9 cellular contexts compared by ENCODE assay signal in genomic region chr1:12549460-12550349, GRCh38.
DNase-seq lines count a peak whose midpoint lies in the region; ATAC-seq and TF ChIP-seq lines count a peak whose summit lies in the region.
"Had no signal": no experiment of that assay in that cellular context is flagged by ENCODE, and none has a peak within 500 bp of the region (broad histone marks: within the 10 kb centered on the region; RNA-seq: fewer than 3 reads in every experiment).

No MANE protein-coding gene starts in this region.

- H3K4me1 Mint-ChIP-seq in activated CD8-positive, alpha-beta memory T cell treated with anti-CD3 and anti-CD28 coated beads, Interleukin-2, amount 10 ng/mL, durations not matched to agents 7 days and 5 days, result peaks cover 12% of the 10 kb centered on the region
- no peaks in the 10 kb centered on the region for H3K4me1 Mint-ChIP-seq in T-helper 2 cell treated with Interferon-gamma antibody and Interleukin-4, amounts not matched to agents 5 μg/mL and 100 μg/mL, for 36 hours (ENCODE audit: low read depth)

- no peak overlapping the region for H3K4me3 Mint-ChIP-seq in activated CD8-positive, alpha-beta memory T cell treated with anti-CD3 and anti-CD28 coated beads, Interleukin-2, amount 10 ng/mL, durations not matched to agents 7 days and 5 days
- H3K4me3 Mint-ChIP-seq in T-helper 2 cell treated with Interferon-gamma antibody and Interleukin-4, amounts not matched to agents 5 μg/mL and 100 μg/mL, for 36 hours, result no peak overlapping the region

- no peak for TF ChIP-seq CTCF in RWPE1 (conservative IDR thresholded peaks at IDR 0.05; ENCODE audit: low read depth)

- POLR2A ChIA-PET in RWPE1 (lab: Yijun Ruan, JAX; ENCODE audit: low non-redundant PET), result no interaction called here

- H3K36me3 Mint-ChIP-seq in activated CD8-positive, alpha-beta memory T cell treated with anti-CD3 and anti-CD28 coated beads, Interleukin-2, amount 10 ng/mL, durations not matched to agents 7 days and 5 days, result no peaks in the 10 kb centered on the region
- no peaks in the 10 kb centered on the region for H3K36me3 Mint-ChIP-seq in T-helper 2 cell treated with Interferon-gamma antibody and Interleukin-4, amounts not matched to agents 5 μg/mL and 100 μg/mL, for 36 hours (ENCODE audit: low read depth)

- H3K27ac Mint-ChIP-seq in activated CD8-positive, alpha-beta memory T cell treated with anti-CD3 and anti-CD28 coated beads, Interleukin-2, amount 10 ng/mL, durations not matched to agents 7 days and 5 days, result no peak overlapping the region
- no peak overlapping the region for H3K27ac Mint-ChIP-seq in T-helper 2 cell treated with Interferon-gamma antibody and Interleukin-4, amounts not matched to agents 5 μg/mL and 100 μg/mL, for 36 hours

- peak overlapping the region; percentile 69 for H3K27ac ChIP-seq in RWPE1
- H3K27ac ChIP-seq: VCaP had no signal

- DNase-seq in activated CD8-positive, alpha-beta memory T cell treated with anti-CD3 and anti-CD28 coated beads, Interleukin-2, amount 50 U/mL, for 4 hours, result peak; percentile 31
- no peak for DNase-seq in activated CD8-positive, alpha-beta memory T cell treated with anti-CD3 and anti-CD28 coated beads, Interleukin-2, amount 10 ng/mL, durations not matched to agents 7 days and 5 days
- DNase-seq in RWPE1 (ENCODE audit: low spot score), result peak; percentile 94
- DNase-seq in fibroblast of the conjunctiva (ENCODE audit: low read depth), result peak; percentile 56
- peak; percentile 67 for DNase-seq in pulmonary artery endothelial cell (ENCODE audit: low read depth, low spot score)
- no peak for DNase-seq in superior temporal gyrus (ENCODE audit: extremely low spot score)
- DNase-seq in T-helper 2 cell treated with Interferon-gamma antibody and Interleukin-4, amounts not matched to agents 5 μg/mL and 100 μg/mL, for 36 hours (ENCODE audit: low spot score), result no peak

- no peak for ATAC-seq in activated CD8-positive, alpha-beta memory T cell treated with anti-CD3 and anti-CD28 coated beads, Interleukin-2, amount 10 ng/mL, durations not matched to agents 7 days and 5 days
- ATAC-seq in HG02852 (IDR thresholded peaks at IDR 0.05; ENCODE audit: unreplicated experiment), result no peak

- H3K9me3 Mint-ChIP-seq in activated CD8-positive, alpha-beta memory T cell treated with anti-CD3 and anti-CD28 coated beads, Interleukin-2, amount 10 ng/mL, durations not matched to agents 7 days and 5 days (ENCODE audit: low read depth), result no peaks in the 10 kb centered on the region
- no peaks in the 10 kb centered on the region for H3K9me3 Mint-ChIP-seq in T-helper 2 cell treated with Interferon-gamma antibody and Interleukin-4, amounts not matched to agents 5 μg/mL and 100 μg/mL, for 36 hours

- no peaks in the 10 kb centered on the region for H3K27me3 Mint-ChIP-seq in activated CD8-positive, alpha-beta memory T cell treated with anti-CD3 and anti-CD28 coated beads, Interleukin-2, amount 10 ng/mL, durations not matched to agents 7 days and 5 days
- H3K27me3 Mint-ChIP-seq in T-helper 2 cell treated with Interferon-gamma antibody and Interleukin-4, amounts not matched to agents 5 μg/mL and 100 μg/mL, for 36 hours (ENCODE audit: low read depth), result no peaks in the 10 kb centered on the region

- CTCF ChIA-PET in activated CD8-positive, alpha-beta memory T cell treated with anti-CD3 and anti-CD28 coated beads, Interleukin-2, amount 10 ng/mL, durations not matched to agents 7 days and 5 days (lab: Charles Lee), result interaction anchor here (0.9 kb wide), 1 partner anchor 68 kb away, joined by 3 read pairs; the partner anchor contains the start of gene DHRS3
- CTCF ChIA-PET in RWPE1 (lab: Yijun Ruan, JAX), result interaction anchor here (0.6 kb wide), 1 partner anchor 60 kb away, joined by 3 read pairs; no protein-coding TSS in a partner anchor

Comparison
In these comparisons a context has a peak if more than half of its experiments do, and no peak if none do; other contexts are left out.
1. DNase-seq: peak in activated CD8-positive, alpha-beta memory T cell treated with anti-CD3 and anti-CD28 coated beads, Interleukin-2, amount 50 U/mL, for 4 hours (single experiment), RWPE1 (single experiment), fibroblast of the conjunctiva (single experiment) and pulmonary artery endothelial cell (single experiment); none in activated CD8-positive, alpha-beta memory T cell treated with anti-CD3 and anti-CD28 coated beads, Interleukin-2, amount 10 ng/mL, durations not matched to agents 7 days and 5 days (single experiment), superior temporal gyrus (single experiment) and T-helper 2 cell treated with Interferon-gamma antibody and Interleukin-4, amounts not matched to agents 5 μg/mL and 100 μg/mL, for 36 hours (single experiment).